Comparison of ENCODE assay signal across 1 cellular context in the genomic region with DNA sequence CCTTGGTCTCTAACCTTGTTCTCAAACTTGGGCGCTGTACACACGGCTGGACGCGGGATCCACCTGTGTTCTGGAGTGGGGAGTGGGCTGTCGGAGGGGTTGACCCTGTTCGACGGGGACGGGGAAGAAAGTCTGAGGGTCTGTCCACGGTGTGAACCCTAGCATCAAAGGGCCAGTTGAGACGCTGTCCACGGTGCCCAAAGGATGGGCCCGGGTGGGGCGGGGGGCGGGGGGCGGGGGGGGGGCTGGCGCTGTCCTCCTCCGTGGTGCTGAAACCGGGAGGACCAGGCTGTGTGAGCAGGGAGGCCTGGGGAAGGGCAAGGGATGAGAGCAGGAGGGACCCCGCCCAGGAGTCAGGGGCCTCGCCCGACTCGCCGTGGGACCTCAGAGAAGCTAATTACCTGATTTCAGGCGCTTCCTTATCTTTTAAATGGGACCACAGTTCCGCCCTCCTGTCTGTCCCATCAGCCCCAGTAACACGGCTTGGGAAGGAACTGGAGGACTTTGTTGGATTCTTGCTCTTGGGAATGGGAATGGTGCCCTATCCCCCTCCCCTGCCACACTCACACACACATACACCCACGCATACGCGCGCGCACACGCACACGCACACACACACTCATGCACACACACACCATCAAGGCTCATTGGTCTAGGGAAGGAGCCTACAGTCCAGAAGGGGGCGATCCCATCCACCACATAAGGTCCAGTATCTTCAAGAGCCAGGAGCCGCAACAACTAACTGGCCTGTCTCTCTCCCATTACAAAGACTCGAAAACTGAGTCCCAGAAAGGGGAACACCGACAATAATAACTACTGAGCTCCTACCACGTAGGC.
A peak's percentile ranks its signal among the peaks of the same experiment; 100 is the strongest.
TF ChIP-seq lines count a peak whose summit lies in the region.

No MANE protein-coding gene starts in this region.

TF ChIP-seq in K562, 482 proteins besides CTCF, POLR2A, EP300 and RAD21 (continued from another document and continues in another):
- no peak for TF ChIP-seq JUN (IDR thresholded peaks at IDR 0.05; ENCODE audit: borderline replicate concordance, low read depth, low read length)
- TF ChIP-seq JUN (CRISPR knock-in tag; IDR thresholded peaks at IDR 0.05; ENCODE audit: borderline replicate concordance): peak; percentile 19; the same call in 1 of the 2 replicates
- no peak for TF ChIP-seq CHCHD3 (CRISPR knock-in tag; IDR thresholded peaks at IDR 0.05)
- TF ChIP-seq, protein P1, sequence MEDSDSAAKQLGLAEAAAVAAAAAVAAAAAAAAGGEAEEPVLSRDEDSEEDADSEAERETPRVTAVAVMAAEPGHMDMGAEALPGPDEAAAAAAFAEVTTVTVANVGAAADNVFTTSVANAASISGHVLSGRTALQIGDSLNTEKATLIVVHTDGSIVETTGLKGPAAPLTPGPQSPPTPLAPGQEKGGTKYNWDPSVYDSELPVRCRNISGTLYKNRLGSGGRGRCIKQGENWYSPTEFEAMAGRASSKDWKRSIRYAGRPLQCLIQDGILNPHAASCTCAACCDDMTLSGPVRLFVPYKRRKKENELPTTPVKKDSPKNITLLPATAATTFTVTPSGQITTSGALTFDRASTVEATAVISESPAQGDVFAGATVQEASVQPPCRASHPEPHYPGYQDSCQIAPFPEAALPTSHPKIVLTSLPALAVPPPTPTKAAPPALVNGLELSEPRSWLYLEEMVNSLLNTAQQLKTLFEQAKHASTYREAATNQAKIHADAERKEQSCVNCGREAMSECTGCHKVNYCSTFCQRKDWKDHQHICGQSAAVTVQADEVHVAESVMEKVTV (CRISPR knock-in tag; IDR thresholded peaks at IDR 0.05): 0 out of 2 replicates have a peak, but pooled peaks have one; percentile 14
- peak; percentile 52; the same call in 1 of the 2 replicates for TF ChIP-seq DMBX1 (CRISPR knock-in tag; IDR thresholded peaks at IDR 0.05; ENCODE audit: borderline replicate concordance)
- 0 out of 4 replicates have a peak, but pooled peaks of 1 of the 2 experiments have one; percentile 43 for TF ChIP-seq ARNT (IDR thresholded peaks at IDR 0.05)
- TF ChIP-seq CEBPG (CRISPR knock-in tag; IDR thresholded peaks at IDR 0.05): no peak
- TF ChIP-seq CEBPG (tag; conservative IDR thresholded peaks at IDR 0.05 in 1 of 2, IDR thresholded peaks at IDR 0.05 in 1 of 2): no peak
- TF ChIP-seq EGR1 (conservative IDR thresholded peaks at IDR 0.05): peak; percentile 87
- no peak for TF ChIP-seq SP1 (CRISPR knock-in tag; IDR thresholded peaks at IDR 0.05)
- no peak for TF ChIP-seq NKRF (IDR thresholded peaks at IDR 0.05; ENCODE audit: borderline replicate concordance)
- TF ChIP-seq, protein P2, sequence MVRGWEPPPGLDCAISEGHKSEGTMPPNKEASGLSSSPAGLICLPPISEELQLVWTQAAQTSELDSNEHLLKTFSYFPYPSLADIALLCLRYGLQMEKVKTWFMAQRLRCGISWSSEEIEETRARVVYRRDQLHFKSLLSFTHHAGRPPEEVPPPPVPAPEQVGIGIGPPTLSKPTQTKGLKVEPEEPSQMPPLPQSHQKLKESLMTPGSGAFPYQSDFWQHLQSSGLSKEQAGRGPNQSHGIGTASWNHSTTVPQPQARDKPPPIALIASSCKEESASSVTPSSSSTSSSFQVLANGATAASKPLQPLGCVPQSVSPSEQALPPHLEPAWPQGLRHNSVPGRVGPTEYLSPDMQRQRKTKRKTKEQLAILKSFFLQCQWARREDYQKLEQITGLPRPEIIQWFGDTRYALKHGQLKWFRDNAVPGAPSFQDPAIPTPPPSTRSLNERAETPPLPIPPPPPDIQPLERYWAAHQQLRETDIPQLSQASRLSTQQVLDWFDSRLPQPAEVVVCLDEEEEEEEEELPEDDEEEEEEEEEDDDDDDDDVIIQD (CRISPR knock-in tag; IDR thresholded peaks at IDR 0.05): no peak
- no peak for TF ChIP-seq DACH1 (IDR thresholded peaks at IDR 0.05; ENCODE audit: partially characterized antibody)
- no peak for TF ChIP-seq BMI1 (IDR thresholded peaks at IDR 0.05; ENCODE audit: low read length)
- no peak for TF ChIP-seq ZFX (CRISPR knock-in tag; IDR thresholded peaks at IDR 0.05)
- TF ChIP-seq, protein P3, sequence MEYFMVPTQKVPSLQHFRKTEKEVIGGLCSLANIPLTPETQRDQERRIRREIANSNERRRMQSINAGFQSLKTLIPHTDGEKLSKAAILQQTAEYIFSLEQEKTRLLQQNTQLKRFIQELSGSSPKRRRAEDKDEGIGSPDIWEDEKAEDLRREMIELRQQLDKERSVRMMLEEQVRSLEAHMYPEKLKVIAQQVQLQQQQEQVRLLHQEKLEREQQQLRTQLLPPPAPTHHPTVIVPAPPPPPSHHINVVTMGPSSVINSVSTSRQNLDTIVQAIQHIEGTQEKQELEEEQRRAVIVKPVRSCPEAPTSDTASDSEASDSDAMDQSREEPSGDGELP (CRISPR knock-in tag; IDR thresholded peaks at IDR 0.05; ENCODE audit: borderline replicate concordance): no peak
- TF ChIP-seq ASH1L (IDR thresholded peaks at IDR 0.05; ENCODE audit: borderline replicate concordance, low read depth, partially characterized antibody): no peak
- TF ChIP-seq, protein P4, sequence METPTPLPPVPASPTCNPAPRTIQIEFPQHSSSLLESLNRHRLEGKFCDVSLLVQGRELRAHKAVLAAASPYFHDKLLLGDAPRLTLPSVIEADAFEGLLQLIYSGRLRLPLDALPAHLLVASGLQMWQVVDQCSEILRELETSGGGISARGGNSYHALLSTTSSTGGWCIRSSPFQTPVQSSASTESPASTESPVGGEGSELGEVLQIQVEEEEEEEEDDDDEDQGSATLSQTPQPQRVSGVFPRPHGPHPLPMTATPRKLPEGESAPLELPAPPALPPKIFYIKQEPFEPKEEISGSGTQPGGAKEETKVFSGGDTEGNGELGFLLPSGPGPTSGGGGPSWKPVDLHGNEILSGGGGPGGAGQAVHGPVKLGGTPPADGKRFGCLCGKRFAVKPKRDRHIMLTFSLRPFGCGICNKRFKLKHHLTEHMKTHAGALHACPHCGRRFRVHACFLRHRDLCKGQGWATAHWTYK (CRISPR knock-in tag; IDR thresholded peaks at IDR 0.05): no peak
- TF ChIP-seq SIRT6 (IDR thresholded peaks at IDR 0.05; ENCODE audit: low read depth, low read length): no peak
- TF ChIP-seq ZNF740 (CRISPR knock-in tag; IDR thresholded peaks at IDR 0.05): peak; percentile 80; the same call in 1 of the 2 replicates
- peak in 1 of 2 experiments; percentile 94; a peak in 2 of 4 replicates for TF ChIP-seq ZNF740 (tag; IDR thresholded peaks at IDR 0.05)
- TF ChIP-seq BCOR (IDR thresholded peaks at IDR 0.05): peak; percentile 93
- no peak for TF ChIP-seq ZNF589 (CRISPR knock-in tag; IDR thresholded peaks at IDR 0.05; ENCODE audit: low read depth)
- TF ChIP-seq SP2 (IDR thresholded peaks at IDR 0.05; ENCODE audit: extremely low read depth, low read depth, low read length, poor library complexity, severe bottlenecking): no peak
- no peak for TF ChIP-seq ZNF354B (CRISPR knock-in tag; IDR thresholded peaks at IDR 0.05)
- TF ChIP-seq CBX1 (IDR thresholded peaks at IDR 0.05; ENCODE audit: low read depth): no peak
- TF ChIP-seq ESRRA (IDR thresholded peaks at IDR 0.05; ENCODE audit: borderline replicate concordance, low read depth): no peak; the same call in 1 of the 2 replicates
- TF ChIP-seq OTX1 (CRISPR knock-in tag; IDR thresholded peaks at IDR 0.05): no peak
- no peak for TF ChIP-seq ZEB2 (IDR thresholded peaks at IDR 0.05)
- TF ChIP-seq ZNF263 (CRISPR knock-in tag; IDR thresholded peaks at IDR 0.05; ENCODE audit: borderline replicate concordance): 0 out of 2 replicates have a peak, but pooled peaks have one; percentile 59
- TF ChIP-seq, protein P5, sequence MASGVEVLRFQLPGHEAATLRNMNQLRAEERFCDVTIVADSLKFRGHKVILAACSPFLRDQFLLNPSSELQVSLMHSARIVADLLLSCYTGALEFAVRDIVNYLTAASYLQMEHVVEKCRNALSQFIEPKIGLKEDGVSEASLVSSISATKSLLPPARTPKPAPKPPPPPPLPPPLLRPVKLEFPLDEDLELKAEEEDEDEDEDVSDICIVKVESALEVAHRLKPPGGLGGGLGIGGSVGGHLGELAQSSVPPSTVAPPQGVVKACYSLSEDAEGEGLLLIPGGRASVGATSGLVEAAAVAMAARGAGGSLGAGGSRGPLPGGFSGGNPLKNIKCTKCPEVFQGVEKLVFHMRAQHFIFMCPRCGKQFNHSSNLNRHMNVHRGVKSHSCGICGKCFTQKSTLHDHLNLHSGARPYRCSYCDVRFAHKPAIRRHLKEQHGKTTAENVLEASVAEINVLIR (CRISPR knock-in tag; IDR thresholded peaks at IDR 0.05): no peak
- TF ChIP-seq PHF21A (IDR thresholded peaks at IDR 0.05; ENCODE audit: borderline replicate concordance, low read depth): no peak
- no peak for TF ChIP-seq ZNF316 (IDR thresholded peaks at IDR 0.05)
- TF ChIP-seq SLC30A9 (CRISPR knock-in tag; IDR thresholded peaks at IDR 0.05): no peak
- 0 out of 2 replicates have a peak, but pooled peaks have one; percentile 59 for TF ChIP-seq FOXK1 (CRISPR knock-in tag; IDR thresholded peaks at IDR 0.05; ENCODE audit: borderline replicate concordance)
- TF ChIP-seq JUNB (CRISPR knock-in tag; conservative IDR thresholded peaks at IDR 0.05): no peak
- peak; percentile 51 to 79 for TF ChIP-seq KDM1A (IDR thresholded peaks at IDR 0.05)
- TF ChIP-seq KAT7 (CRISPR knock-in tag; IDR thresholded peaks at IDR 0.05; ENCODE audit: borderline replicate concordance): no peak
- TF ChIP-seq ZNF143 (CRISPR knock-in tag; IDR thresholded peaks at IDR 0.05): peak; percentile 36; the same call in 1 of the 2 replicates
- TF ChIP-seq MTF1 (CRISPR knock-in tag; IDR thresholded peaks at IDR 0.05; ENCODE audit: borderline replicate concordance): no peak
- no peak for TF ChIP-seq MLX (CRISPR knock-in tag; conservative IDR thresholded peaks at IDR 0.05)
- TF ChIP-seq LEF1 (IDR thresholded peaks at IDR 0.05): no peak
- TF ChIP-seq FOXK2 (conservative IDR thresholded peaks at IDR 0.05 in 1 of 2, IDR thresholded peaks at IDR 0.05 in 1 of 2; ENCODE audit: low read depth in 2 of 2): 0 out of 4 replicates have a peak, but pooled peaks of 1 of the 2 experiments have one; percentile 19
- TF ChIP-seq ATF7 (IDR thresholded peaks at IDR 0.05): no peak
- no peak for TF ChIP-seq RBM15 (IDR thresholded peaks at IDR 0.05; ENCODE audit: insufficient read depth, low read length)
- TF ChIP-seq HOXB6 (CRISPR knock-in tag; IDR thresholded peaks at IDR 0.05; ENCODE audit: borderline replicate concordance): no peak
- TF ChIP-seq ZNF584 (CRISPR knock-in tag; IDR thresholded peaks at IDR 0.05; ENCODE audit: low read depth): 0 out of 2 replicates have a peak, but pooled peaks have one; percentile 51
- TF ChIP-seq ZNF444 (CRISPR knock-in tag; IDR thresholded peaks at IDR 0.05): no peak
- TF ChIP-seq CAMTA2 (CRISPR knock-in tag; conservative IDR thresholded peaks at IDR 0.05): no peak
- TF ChIP-seq ZBTB34 (CRISPR knock-in tag; IDR thresholded peaks at IDR 0.05): no peak
- 0 out of 2 replicates have a peak, but pooled peaks have one; percentile 25 for TF ChIP-seq RB1 (IDR thresholded peaks at IDR 0.05; ENCODE audit: low read depth)
- TF ChIP-seq SOX6 (IDR thresholded peaks at IDR 0.05): no peak
- TF ChIP-seq NBN (IDR thresholded peaks at IDR 0.05; ENCODE audit: low read depth): 0 out of 2 replicates have a peak, but pooled peaks have one; percentile 35
- TF ChIP-seq ARID2 (IDR thresholded peaks at IDR 0.05): peak; percentile 72
- TF ChIP-seq MEIS2 (IDR thresholded peaks at IDR 0.05; ENCODE audit: partially characterized antibody): no peak
- TF ChIP-seq, protein P6, sequence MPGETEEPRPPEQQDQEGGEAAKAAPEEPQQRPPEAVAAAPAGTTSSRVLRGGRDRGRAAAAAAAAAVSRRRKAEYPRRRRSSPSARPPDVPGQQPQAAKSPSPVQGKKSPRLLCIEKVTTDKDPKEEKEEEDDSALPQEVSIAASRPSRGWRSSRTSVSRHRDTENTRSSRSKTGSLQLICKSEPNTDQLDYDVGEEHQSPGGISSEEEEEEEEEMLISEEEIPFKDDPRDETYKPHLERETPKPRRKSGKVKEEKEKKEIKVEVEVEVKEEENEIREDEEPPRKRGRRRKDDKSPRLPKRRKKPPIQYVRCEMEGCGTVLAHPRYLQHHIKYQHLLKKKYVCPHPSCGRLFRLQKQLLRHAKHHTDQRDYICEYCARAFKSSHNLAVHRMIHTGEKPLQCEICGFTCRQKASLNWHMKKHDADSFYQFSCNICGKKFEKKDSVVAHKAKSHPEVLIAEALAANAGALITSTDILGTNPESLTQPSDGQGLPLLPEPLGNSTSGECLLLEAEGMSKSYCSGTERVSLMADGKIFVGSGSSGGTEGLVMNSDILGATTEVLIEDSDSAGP (CRISPR knock-in tag; IDR thresholded peaks at IDR 0.05): no peak
